23 cellular contexts compared by ENCODE assay signal in genomic region chr13:75042809-75043208, GRCh38.
"Had no signal": no experiment of that assay in that cellular context is flagged by ENCODE, and none has a peak within 500 bp of the region (broad histone marks: within the 10 kb centered on the region; RNA-seq: fewer than 3 reads in every experiment).

No MANE protein-coding gene starts in this region.

- H3K27ac Mint-ChIP-seq: mesothelial cell of epicardium, naive B cell had no signal

- FAIRE-seq: colon, endothelial cell of umbilical vein, frontal cortex, islet of Langerhans, keratinocyte had no signal

- H3K27me3 Mint-ChIP-seq: naive B cell had no signal

- H3K4me1 ChIP-seq: esophagus muscularis mucosa, foreskin keratinocyte, gastroesophageal sphincter, heart left ventricle, left lung, lower lobe of right lung had no signal

- H3K36me3 Mint-ChIP-seq: mesothelial cell of epicardium, naive B cell had no signal

- H3K4me2 ChIP-seq: hepatocyte had no signal

- H3K4me3 ChIP-seq: coronary artery, dorsolateral prefrontal cortex, esophagus muscularis mucosa, gastroesophageal sphincter, heart left ventricle, hepatocyte, left lung, lower lobe of right lung, mucosa of descending colon had no signal

- H3K4me1 Mint-ChIP-seq: mesothelial cell of epicardium, naive B cell had no signal

- H3K79me2 ChIP-seq: hepatocyte had no signal

- H3K4me3 Mint-ChIP-seq: mesothelial cell of epicardium, naive B cell had no signal

- H2AFZ ChIP-seq: hepatocyte had no signal

- H3K9me3 ChIP-seq: esophagus muscularis mucosa, gastroesophageal sphincter, left lung, lower lobe of right lung, mucosa of descending colon had no signal

- DNase-seq: dermis blood vessel endothelial cell; dorsolateral prefrontal cortex; effector CD4-positive, alpha-beta T cell; effector memory CD4-positive, alpha-beta T cell; foreskin keratinocyte; heart left ventricle; hypothalamus; left cardiac atrium; left lung; left ventricle myocardium superior; lower lobe of right lung; mucosa of descending colon; naive B cell had no signal

- H3K27me3 ChIP-seq: dorsolateral prefrontal cortex, esophagus muscularis mucosa, foreskin keratinocyte, gastroesophageal sphincter, heart left ventricle, hepatocyte, left lung had no signal

- H3K36me3 ChIP-seq: esophagus muscularis mucosa, gastroesophageal sphincter, heart left ventricle, left lung, lower lobe of right lung had no signal

- H3K27ac ChIP-seq: coronary artery, dorsolateral prefrontal cortex, esophagus muscularis mucosa, foreskin keratinocyte, gastroesophageal sphincter, heart left ventricle, hepatocyte, left lung, lower lobe of right lung had no signal

- H3K9me3 Mint-ChIP-seq: mesothelial cell of epicardium had no signal

- ATAC-seq: foreskin keratinocyte, gastroesophageal sphincter, heart left ventricle, left cardiac atrium, left lung, left ventricle myocardium superior, lower lobe of right lung, mucosa of descending colon had no signal
